In genomic region chr1:212477014-212477679, GRCh38 we compare ENCODE assay signal across 8 cellular contexts. TPM values are rescaled to one million over a fixed set of nuclear protein-coding genes. Genes with fewer than 3 reads are reported as not detected.
A peak's percentile ranks its signal among the peaks of the same experiment; 100 is the strongest.
DNase-seq lines count a peak whose midpoint lies in the region; ATAC-seq and TF ChIP-seq lines count a peak whose summit lies in the region.

No MANE protein-coding gene starts in this region.

- H3K4me3 ChIP-seq in SK-N-SH (ENCODE audit: low read depth in 2 of 2, low read length in 1 of 2) = no peak overlapping the region; a peak in 1 of 4 replicates

- TF ChIP-seq CTCF in GM12874 (IDR thresholded peaks at IDR 0.05; ENCODE audit: insufficient read depth, low read depth, low read length) = peak; percentile 90
- peak; percentile 90 for TF ChIP-seq CTCF in SK-N-SH (IDR thresholded peaks at IDR 0.05)

- H3K79me2 ChIP-seq in SK-N-SH (ENCODE audit: insufficient read depth) = no peaks in the 10 kb centered on the region

- DNase-seq in NCI-H1092 treated with DMSO at 0.1 percent for 48 hours (lab: John Stamatoyannopoulos, UW) = peak; percentile 86
- DNase-seq in SK-N-SH = peak; percentile 86
- DNase-seq in activated naive CD4-positive, alpha-beta T cell treated with anti-CD3 and anti-CD28 coated beads, Interleukin-2, amount 10 ng/mL, durations not matched to agents 7 days and 5 days = peak; percentile 85
- peak; percentile 75 for DNase-seq in glomerular endothelial cell (ENCODE audit: extremely low read depth, low read depth, low spot score)
- peak; percentile 95 for DNase-seq in pons (ENCODE audit: low spot score)
- peak; percentile 89 for DNase-seq in ureter (ENCODE audit: low spot score)

- peaks cover 49% of the 10 kb centered on the region for H3K27me3 Mint-ChIP-seq in activated naive CD4-positive, alpha-beta T cell treated with anti-CD3 and anti-CD28 coated beads, Interleukin-2, amount 10 ng/mL, durations not matched to agents 7 days and 5 days

- H3K4me3 Mint-ChIP-seq in activated naive CD4-positive, alpha-beta T cell treated with anti-CD3 and anti-CD28 coated beads, Interleukin-2, amount 10 ng/mL, durations not matched to agents 7 days and 5 days = no peak overlapping the region

- H3K27ac ChIP-seq in SK-N-SH (ENCODE audit: low read depth in 2 of 2, low read length in 1 of 2) = no peak overlapping the region

- H3K36me3 Mint-ChIP-seq in activated naive CD4-positive, alpha-beta T cell treated with anti-CD3 and anti-CD28 coated beads, Interleukin-2, amount 10 ng/mL, durations not matched to agents 7 days and 5 days = no peaks in the 10 kb centered on the region

- H3K4me1 ChIP-seq in SK-N-SH (ENCODE audit: control insufficient read depth in 1 of 2, insufficient read depth in 2 of 2, low read depth in 1 of 2, low read length in 1 of 2) = no peaks in the 10 kb centered on the region; a peak in 1 of 4 replicates

- no peaks in the 10 kb centered on the region for H3K9me3 Mint-ChIP-seq in activated naive CD4-positive, alpha-beta T cell treated with anti-CD3 and anti-CD28 coated beads, Interleukin-2, amount 10 ng/mL, durations not matched to agents 7 days and 5 days

- peak; percentile 96 for TF ChIP-seq RAD21 in SK-N-SH (IDR thresholded peaks at IDR 0.05; ENCODE audit: low read length)

- no peaks in the 10 kb centered on the region for H3K9me3 ChIP-seq in SK-N-SH

- POLR2A ChIA-PET in SK-N-SH (lab: Yijun Ruan, JAX) = interaction anchor here (1.2 kb wide), 1 partner anchor 131 kb away, joined by 8 read pairs; the partner anchor contains the start of gene ATF3

- no peaks in the 10 kb centered on the region for H3K9me2 ChIP-seq in SK-N-SH

- CTCF ChIA-PET in SK-N-SH (lab: Yijun Ruan, JAX) = interaction anchor here (0.5 to 5.2 kb wide), 87 partner anchors 8 to 525 kb away, joined by 3 to 51 read pairs (median 5); partner anchors contain the start of genes ATF3, BATF3 and FLVCR1
- CTCF ChIA-PET in activated naive CD4-positive, alpha-beta T cell treated with anti-CD3 and anti-CD28 coated beads, Interleukin-2, amount 10 ng/mL, durations not matched to agents 7 days and 5 days (lab: Charles Lee) = interaction anchor here (0.6 to 5.2 kb wide), 57 partner anchors 8 to 1164 kb away, joined by 3 to 35 read pairs (median 4); partner anchors contain the start of genes ATF3, NSL1 and TATDN3

- no peak overlapping the region for H2AFZ ChIP-seq in SK-N-SH (ENCODE audit: low read depth)

- ATAC-seq in HG02610 (IDR thresholded peaks at IDR 0.05; ENCODE audit: unreplicated experiment) = peak; percentile 87

- WGBS in SK-N-SH (ENCODE audit: low lambda C conversion rate) = 41% methylated on average over 12 of the region's 12 CpGs

- no peak for TF ChIP-seq EP300 in SK-N-SH (IDR thresholded peaks at IDR 0.05; ENCODE audit: borderline replicate concordance in 1 of 2, low read depth in 1 of 2, low read length in 1 of 2)

- H3K36me3 ChIP-seq in SK-N-SH (replicated peaks in 1 of 2; ENCODE audit: control insufficient read depth in 1 of 2, insufficient read depth in 2 of 2, low read length in 1 of 2) = no peaks in the 10 kb centered on the region

- H3K9ac ChIP-seq in SK-N-SH = no peak overlapping the region

- peaks cover 22% of the 10 kb centered on the region for H3K4me1 Mint-ChIP-seq in activated naive CD4-positive, alpha-beta T cell treated with anti-CD3 and anti-CD28 coated beads, Interleukin-2, amount 10 ng/mL, durations not matched to agents 7 days and 5 days

- H3F3A ChIP-seq in SK-N-SH (replicated peaks; ENCODE audit: insufficient read depth) = no peaks in the 10 kb centered on the region

- H3K27me3 ChIP-seq in SK-N-SH (ENCODE audit: insufficient read depth) = no peaks in the 10 kb centered on the region; the same call in 1 of the 2 replicates

- H4K20me1 ChIP-seq in SK-N-SH (ENCODE audit: insufficient read depth) = no peaks in the 10 kb centered on the region

- H3K27ac Mint-ChIP-seq in activated naive CD4-positive, alpha-beta T cell treated with anti-CD3 and anti-CD28 coated beads, Interleukin-2, amount 10 ng/mL, durations not matched to agents 7 days and 5 days = no peak overlapping the region

- no peak overlapping the region for H3K4me2 ChIP-seq in SK-N-SH

TF ChIP-seq in SK-N-SH, 30 proteins besides CTCF, POLR2A, EP300 and RAD21:
- TF ChIP-seq GABPA (IDR thresholded peaks at IDR 0.05; ENCODE audit: low read depth) (no peak), CHD2 (IDR thresholded peaks at IDR 0.05; ENCODE audit: low read length, partially characterized antibody) (peak; percentile 51), TCF12 (IDR thresholded peaks at IDR 0.05) (no peak), POLR2AphosphoS5 (IDR thresholded peaks at IDR 0.05; ENCODE audit: low read depth, low read length) (no peak), USF1 (IDR thresholded peaks at IDR 0.05; ENCODE audit: borderline replicate concordance, low read depth) (no peak), SMC3 (IDR thresholded peaks at IDR 0.05; ENCODE audit: low read depth, low read length) (peak; percentile 97), IRF3 (IDR thresholded peaks at IDR 0.05; ENCODE audit: low read depth, low read length) (no peak), NRF1 (IDR thresholded peaks at IDR 0.05; ENCODE audit: low read depth, low read length) (no peak), RCOR1 (IDR thresholded peaks at IDR 0.05; ENCODE audit: low read length) (no peak), EZH2phosphoT487 (IDR thresholded peaks at IDR 0.05; ENCODE audit: borderline replicate concordance, low read depth) (no peak), MAX (IDR thresholded peaks at IDR 0.05; ENCODE audit: low read depth) (no peak)

RNA-seq across cellular contexts. Expression of gene NENF, which starts 44.4 kb away (rescaled TPM):
- polyA plus RNA-seq in SK-N-SH (2012; rRNA removed) = 59.6 and 78.7 TPM in 2 replicates
- polyA plus RNA-seq in SK-N-SH (2012; cell fraction: cytosol; rRNA removed) = 61.0 and 62.1 TPM in 2 replicates
- polyA plus RNA-seq in SK-N-SH (2012; cell fraction: nucleus; rRNA removed) = 16.5 and 24.2 TPM in 2 replicates
- total RNA-seq in glomerular endothelial cell = 46.0 and 75.4 TPM in 2 replicates
- total RNA-seq in ureter = 55.7 TPM
